Comparison of ENCODE assay signal across 8 cellular contexts in genomic region chr18:49560277-49561126, GRCh38. TPM values are rescaled to one million over a fixed set of nuclear protein-coding genes. Genes with fewer than 3 reads are reported as not detected.
A peak's percentile ranks its signal among the peaks of the same experiment; 100 is the strongest.
DNase-seq lines count a peak whose midpoint lies in the region; ATAC-seq and TF ChIP-seq lines count a peak whose summit lies in the region.

No MANE protein-coding gene starts in this region.

- peaks cover 14% of the 10 kb centered on the region for H3F3A ChIP-seq in SK-N-SH (replicated peaks; ENCODE audit: insufficient read depth)

- no peaks in the 10 kb centered on the region for H4K20me1 ChIP-seq in SK-N-SH (ENCODE audit: insufficient read depth)

- peak overlapping the region; percentile 94 for H3K4me2 ChIP-seq in SK-N-SH

- peak overlapping the region; percentile 52 for H3K9ac ChIP-seq in SK-N-SH

- peaks cover 31% of the 10 kb centered on the region for H3K4me1 Mint-ChIP-seq in activated CD4-positive, alpha-beta T cell treated with anti-CD3 and anti-CD28 coated beads, Interleukin-2, amount 10 ng/mL, durations not matched to agents 24 days and 14 days

- no peaks in the 10 kb centered on the region for H3K9me2 ChIP-seq in SK-N-SH

- H3K36me3 ChIP-seq in SK-N-SH (replicated peaks in 1 of 2; ENCODE audit: control insufficient read depth in 1 of 2, insufficient read depth in 2 of 2, low read length in 1 of 2) (no peaks in the 10 kb centered on the region), psoas muscle (ENCODE audit: insufficient read depth in 1 of 2, low read depth in 1 of 2) (no peaks in the 10 kb centered on the region)

- intact Hi-C loops in activated CD4-positive, alpha-beta T cell treated with anti-CD3 and anti-CD28 coated beads, Interleukin-2, amount 10 ng/mL, durations not matched to agents 24 days and 14 days (cut with micrococcal nuclease) = loop anchor here (10.0 kb wide), 1 partner anchor 164 kb away; no protein-coding TSS in a partner anchor
- intact Hi-C loops in psoas muscle (cut with DNase I) = loop anchor here in 1 of 2 donors (2.0 to 5.0 kb wide), 2 partner anchors 167 to 208 kb away; no protein-coding TSS in a partner anchor

- H3K27me3 ChIP-seq in SK-N-SH (ENCODE audit: insufficient read depth) (no peaks in the 10 kb centered on the region), psoas muscle (ENCODE audit: insufficient read depth in 3 of 3, low read length in 2 of 3) (peaks cover 0 to 56% (median 4%) of the 10 kb centered on the region in 3 donors)

- H3K4me3 ChIP-seq in SK-N-SH (ENCODE audit: low read depth in 2 of 2, low read length in 1 of 2) (peak overlapping the region; percentile 47 to 70), foreskin fibroblast (ENCODE audit: low read depth in 1 of 2, low read length in 2 of 2) (peak overlapping the region; percentile 35 to 46), psoas muscle (peak overlapping the region; percentile 57)

- TF ChIP-seq EP300 in SK-N-SH (IDR thresholded peaks at IDR 0.05; ENCODE audit: borderline replicate concordance in 1 of 2, low read depth in 1 of 2, low read length in 1 of 2) = no peak

- H3K4me1 ChIP-seq in SK-N-SH (ENCODE audit: control insufficient read depth in 1 of 2, insufficient read depth in 2 of 2, low read depth in 1 of 2, low read length in 1 of 2) (peaks cover 21 to 31% of the 10 kb centered on the region in 2 experiments; a peak in 3 of 4 replicates), psoas muscle (peaks cover 21% of the 10 kb centered on the region)

- DNase-seq in activated CD4-positive, alpha-beta T cell treated with anti-CD3 and anti-CD28 coated beads, Interleukin-2, amount 10 ng/mL, durations not matched to agents 24 days and 14 days = no peak
- no peak for DNase-seq in activated CD4-positive, alpha-beta T cell treated with anti-CD3 and anti-CD28 coated beads for 4 hours
- DNase-seq in SK-N-SH = peak; percentile 62
- DNase-seq in foreskin fibroblast = peak in 1 of 2 donors; percentile 56
- peak; percentile 27 to 53 for DNase-seq in psoas muscle
- no peak for DNase-seq in amniotic stem cell (lab: John Stamatoyannopoulos, UW)

- H3K9me3 ChIP-seq in SK-N-SH (no peaks in the 10 kb centered on the region), psoas muscle (no peaks in the 10 kb centered on the region)

- POLR2A ChIA-PET in SK-N-SH (lab: Yijun Ruan, JAX) = no interaction called here

- no peak overlapping the region for H3K27ac ChIP-seq in SK-N-SH (ENCODE audit: low read depth in 2 of 2, low read length in 1 of 2)
- no peak overlapping the region for H3K27ac ChIP-seq in psoas muscle

- TF ChIP-seq RAD21 in SK-N-SH (IDR thresholded peaks at IDR 0.05; ENCODE audit: low read length) = no peak

- no peaks in the 10 kb centered on the region for H3K36me3 Mint-ChIP-seq in activated CD4-positive, alpha-beta T cell treated with anti-CD3 and anti-CD28 coated beads, Interleukin-2, amount 10 ng/mL, durations not matched to agents 24 days and 14 days (ENCODE audit: low read depth)

- CTCF ChIA-PET in SK-N-SH (lab: Yijun Ruan, JAX) = interaction anchor here (0.8 to 6.2 kb wide), 20 partner anchors 10 to 797 kb away, joined by 3 to 140 read pairs (median 4); no protein-coding TSS in a partner anchor

- ATAC-seq in psoas muscle (peak in 1 of 4 donors; percentile 18), GM19328 (IDR thresholded peaks at IDR 0.05; ENCODE audit: unreplicated experiment) (no peak), HG02938 (IDR thresholded peaks at IDR 0.05; ENCODE audit: unreplicated experiment) (no peak)

- peaks cover 18% of the 10 kb centered on the region for H3K79me2 ChIP-seq in SK-N-SH (ENCODE audit: insufficient read depth)

- no peak for TF ChIP-seq CTCF in SK-N-SH (IDR thresholded peaks at IDR 0.05)
- no peak for TF ChIP-seq CTCF in foreskin fibroblast (IDR thresholded peaks at IDR 0.05; ENCODE audit: low read depth, low read length)
- TF ChIP-seq CTCF in psoas muscle (IDR thresholded peaks at IDR 0.05) = no peak

- H3K9me3 Mint-ChIP-seq in activated CD4-positive, alpha-beta T cell treated with anti-CD3 and anti-CD28 coated beads, Interleukin-2, amount 10 ng/mL, durations not matched to agents 24 days and 14 days = no peaks in the 10 kb centered on the region

- 5% methylated on average over 16 of the region's 40 CpGs for WGBS in SK-N-SH (ENCODE audit: low lambda C conversion rate)
- WGBS in psoas muscle, 3 donors = 2 to 4% (median 3%) methylated on average over 33 to 40 of the region's 40 CpGs

- H2AFZ ChIP-seq in SK-N-SH (ENCODE audit: low read depth) = peak overlapping the region; percentile 76

- peak overlapping the region; percentile 73 for H3K4me3 Mint-ChIP-seq in activated CD4-positive, alpha-beta T cell treated with anti-CD3 and anti-CD28 coated beads, Interleukin-2, amount 10 ng/mL, durations not matched to agents 24 days and 14 days

- H3K27ac Mint-ChIP-seq in activated CD4-positive, alpha-beta T cell treated with anti-CD3 and anti-CD28 coated beads, Interleukin-2, amount 10 ng/mL, durations not matched to agents 24 days and 14 days = no peak overlapping the region

- H3K27me3 Mint-ChIP-seq in activated CD4-positive, alpha-beta T cell treated with anti-CD3 and anti-CD28 coated beads, Interleukin-2, amount 10 ng/mL, durations not matched to agents 24 days and 14 days = peaks cover 75% of the 10 kb centered on the region

TF ChIP-seq in SK-N-SH, 30 proteins besides CTCF, POLR2A, EP300 and RAD21:
- TF ChIP-seq SMC3 (IDR thresholded peaks at IDR 0.05; ENCODE audit: low read depth, low read length) (no peak), MAX (IDR thresholded peaks at IDR 0.05; ENCODE audit: low read depth) (no peak), TCF12 (IDR thresholded peaks at IDR 0.05) (no peak), PBX3 (IDR thresholded peaks at IDR 0.05) (no peak), MXI1 (IDR thresholded peaks at IDR 0.05; ENCODE audit: low read depth, low read length) (no peak), TEAD4 (IDR thresholded peaks at IDR 0.05; ENCODE audit: borderline replicate concordance, insufficient read depth) (no peak), RCOR1 (IDR thresholded peaks at IDR 0.05; ENCODE audit: low read length) (no peak), EZH2phosphoT487 (IDR thresholded peaks at IDR 0.05; ENCODE audit: borderline replicate concordance, low read depth) (no peak), FOXM1 (IDR thresholded peaks at IDR 0.05; ENCODE audit: low read depth) (no peak), JUND (IDR thresholded peaks at IDR 0.05) (no peak), FOSL2 (IDR thresholded peaks at IDR 0.05; ENCODE audit: borderline replicate concordance, low read depth) (no peak), RXRA (IDR thresholded peaks at IDR 0.05; ENCODE audit: borderline replicate concordance, low read depth) (no peak), ELF1 (IDR thresholded peaks at IDR 0.05) (no peak), USF1 (IDR thresholded peaks at IDR 0.05; ENCODE audit: borderline replicate concordance, low read depth) (no peak), TAF1 (IDR thresholded peaks at IDR 0.05; ENCODE audit: borderline replicate concordance, low read depth, low read length) (no peak), GABPA (IDR thresholded peaks at IDR 0.05; ENCODE audit: low read depth) (no peak), POLR2AphosphoS5 (IDR thresholded peaks at IDR 0.05; ENCODE audit: low read depth, low read length) (no peak), FOXJ3 (CRISPR knock-in tag; IDR thresholded peaks at IDR 0.05) (no peak), IRF3 (IDR thresholded peaks at IDR 0.05; ENCODE audit: low read depth, low read length) (no peak)

RNA-seq across cellular contexts. Expression of gene LIPG, which starts 1.4 kb away (rescaled TPM):
- total RNA-seq in activated CD4-positive, alpha-beta T cell treated with anti-CD3 and anti-CD28 coated beads, Interleukin-2, amount 10 ng/mL, durations not matched to agents 24 days and 14 days = 0.57 and 0.82 TPM in 2 replicates
- polyA plus RNA-seq in SK-N-SH (2012; rRNA removed) = 3.2 and 4.4 TPM in 2 replicates
- polyA plus RNA-seq in SK-N-SH (2012; cell fraction: cytosol; rRNA removed) = 3.4 and 3.7 TPM in 2 replicates
- 3.8 and 5.8 TPM in 2 replicates for polyA plus RNA-seq in SK-N-SH (2012; cell fraction: nucleus; rRNA removed)
- total RNA-seq in psoas muscle = 10 to 100 TPM in 1 of 4 donors, 1 to 10 TPM in 2, under 1 TPM in 1; 0.95 to 19.1 (median 3.2) TPM
- 1 to 10 TPM in 2 of 3 donors, under 1 TPM in 1; 0.62 to 6.0 (median 1.2) TPM for polyA plus RNA-seq in psoas muscle

Comparison
In these comparisons a context has a peak if more than half of its experiments do, and no peak if none do; other contexts are left out.
1. DNase-seq: peak in SK-N-SH (single experiment) and psoas muscle (2 of 2); none in activated CD4-positive, alpha-beta T cell treated with anti-CD3 and anti-CD28 coated beads, Interleukin-2, amount 10 ng/mL, durations not matched to agents 24 days and 14 days (single experiment), activated CD4-positive, alpha-beta T cell treated with anti-CD3 and anti-CD28 coated beads for 4 hours (0 of 2) and amniotic stem cell (single experiment).
2. Peak in every context shown above with its lines, with median percentiles within 50 percentile points of each other: H3K4me3 ChIP-seq.